ENCODE assay signal across 8 cellular contexts in genomic region chr22:30196867-30197336, GRCh38. TPM values are rescaled to one million over a fixed set of nuclear protein-coding genes. Genes with fewer than 3 reads are reported as not detected.
DNase-seq lines count a peak whose midpoint lies in the region; ATAC-seq and TF ChIP-seq lines count a peak whose summit lies in the region.

No MANE protein-coding gene starts in this region.

- TF ChIP-seq CTCF in A673 (conservative IDR thresholded peaks at IDR 0.05; ENCODE audit: low read depth, low read length) (no peak), breast epithelium (IDR thresholded peaks at IDR 0.05) (no peak), dorsolateral prefrontal cortex (IDR thresholded peaks at IDR 0.05 in 54 of 56, conservative IDR thresholded peaks at IDR 0.05 in 2 of 56; ENCODE audit: low read depth in 1 of 56, partially characterized antibody in 56 of 56) (no peak)

- POLR2A ChIA-PET in A673 (lab: Charles Lee; ENCODE audit: low non-redundant PET) = no interaction called here

- no peaks in the 10 kb centered on the region for H3K36me3 ChIP-seq in A673 (ENCODE audit: insufficient read depth, low read length, poor library complexity, severe bottlenecking)
- no peaks in the 10 kb centered on the region for H3K36me3 ChIP-seq in HUES48 (ENCODE audit: control insufficient read depth, insufficient read depth, low read length)
- H3K36me3 ChIP-seq in breast epithelium = no peaks in the 10 kb centered on the region
- H3K36me3 ChIP-seq in mucosa of rectum (ENCODE audit: control insufficient read depth in 2 of 2, insufficient read depth in 2 of 2, low read length in 2 of 2) = no peaks in the 10 kb centered on the region

- H3K27me3 ChIP-seq in A673 (replicated peaks; ENCODE audit: insufficient read depth, low read depth, low read length, poor library complexity) (no peaks in the 10 kb centered on the region), HUES48 (ENCODE audit: control insufficient read depth, insufficient read depth, low read length) (no peaks in the 10 kb centered on the region), breast epithelium (no peaks in the 10 kb centered on the region), mucosa of rectum (ENCODE audit: control insufficient read depth in 2 of 2, insufficient read depth in 2 of 2, low read length in 2 of 2) (no peaks in the 10 kb centered on the region), dorsolateral prefrontal cortex (no peaks in the 10 kb centered on the region)

- H3K4me3 ChIP-seq in A673 (ENCODE audit: low read depth, low read length, poor library complexity, severe bottlenecking) (no peak overlapping the region), HUES48 (ENCODE audit: low read depth, low read length) (no peak overlapping the region), breast epithelium (no peak overlapping the region), mucosa of rectum (ENCODE audit: low read length in 2 of 2) (no peak overlapping the region), dorsolateral prefrontal cortex (no peak overlapping the region)

- ATAC-seq in HG02678 (IDR thresholded peaks at IDR 0.05; ENCODE audit: unreplicated experiment) = no peak
- no peak for ATAC-seq in GM18511 (IDR thresholded peaks at IDR 0.05; ENCODE audit: unreplicated experiment)

- H3K27ac ChIP-seq in A673 (ENCODE audit: low read depth, low read length, poor library complexity, severe bottlenecking) (peak overlapping the region; percentile 78), HUES48 (ENCODE audit: low read depth, low read length) (peak overlapping the region; percentile 90), breast epithelium (peak overlapping the region; percentile 94), mucosa of rectum (ENCODE audit: low read depth in 2 of 2, low read length in 2 of 2) (peak overlapping the region; percentile 43 to 73), dorsolateral prefrontal cortex (peak overlapping the region in 15 of 59 donors; percentile 16 to 77 (median 38))

- H3K9ac ChIP-seq in HUES48 (ENCODE audit: low read depth, low read length) (peak overlapping the region; percentile 67; the same call in 1 of the 2 replicates), mucosa of rectum (ENCODE audit: low read depth in 1 of 2, low read length in 2 of 2) (no peak overlapping the region)

- intact Hi-C loops in A673 (cut with micrococcal nuclease; ENCODE audit: unreplicated experiment) (no loop called here), breast epithelium (cut with DNase I; ENCODE audit: low total_unique reads) (no loop called here), dorsolateral prefrontal cortex (cut with DNase I) (no loop called here)

- CTCF ChIA-PET in A673 (lab: Charles Lee) = no interaction called here

- H3K9me3 ChIP-seq in A673 (ENCODE audit: low read depth, low read length, poor library complexity, severe bottlenecking) (no peaks in the 10 kb centered on the region), HUES48 (ENCODE audit: control insufficient read depth, insufficient read depth, low read length) (no peaks in the 10 kb centered on the region), breast epithelium (no peaks in the 10 kb centered on the region), mucosa of rectum (ENCODE audit: control insufficient read depth in 2 of 2, low read length in 2 of 2) (no peaks in the 10 kb centered on the region)

- BruUV-seq in A673 (replicated peaks; lab: Mats Ljungman, UMichigan) = no TSS peak

- H3K4me1 ChIP-seq in A673 (ENCODE audit: insufficient read depth, low read length, poor library complexity, severe bottlenecking) (peaks cover 23% of the 10 kb centered on the region), HUES48 (ENCODE audit: control insufficient read depth, insufficient read depth, low read length) (peaks cover 22% of the 10 kb centered on the region), breast epithelium (no peaks in the 10 kb centered on the region), mucosa of rectum (ENCODE audit: control insufficient read depth in 2 of 2, insufficient read depth in 2 of 2, low read length in 2 of 2) (peaks cover 7 to 8% of the 10 kb centered on the region in 2 donors)

- no peak for TF ChIP-seq POLR2A in breast epithelium (IDR thresholded peaks at IDR 0.05)

- DNase-seq in A673 (ENCODE audit: low spot score) (peak; percentile 80), breast epithelium (ENCODE audit: low spot score in 2 of 2) (no peak), dorsolateral prefrontal cortex (no peak)
- no peak for DNase-seq in activated effector memory CD4-positive, alpha-beta T cell treated with anti-CD3 and anti-CD28 coated beads, Interleukin-2, amount 50 U/mL, for 16 hours

RNA-seq across cellular contexts. Expression of gene LIF, which starts 49.7 kb away (rescaled TPM):
- total RNA-seq in A673 (2021) = 0.24 and 0.59 TPM in 2 replicates
- total RNA-seq in breast epithelium = 1 to 10 TPM; 1.4 to 9.5 (median 1.6) TPM
- total RNA-seq in dorsolateral prefrontal cortex = 1 to 10 TPM in 24 of 120 experiments, under 1 TPM in 53, not detected in 43; 0.10 to 6.6 (median 0.61) TPM
